Comparison of ENCODE assay signal across 1 cellular context in the genomic region with DNA sequence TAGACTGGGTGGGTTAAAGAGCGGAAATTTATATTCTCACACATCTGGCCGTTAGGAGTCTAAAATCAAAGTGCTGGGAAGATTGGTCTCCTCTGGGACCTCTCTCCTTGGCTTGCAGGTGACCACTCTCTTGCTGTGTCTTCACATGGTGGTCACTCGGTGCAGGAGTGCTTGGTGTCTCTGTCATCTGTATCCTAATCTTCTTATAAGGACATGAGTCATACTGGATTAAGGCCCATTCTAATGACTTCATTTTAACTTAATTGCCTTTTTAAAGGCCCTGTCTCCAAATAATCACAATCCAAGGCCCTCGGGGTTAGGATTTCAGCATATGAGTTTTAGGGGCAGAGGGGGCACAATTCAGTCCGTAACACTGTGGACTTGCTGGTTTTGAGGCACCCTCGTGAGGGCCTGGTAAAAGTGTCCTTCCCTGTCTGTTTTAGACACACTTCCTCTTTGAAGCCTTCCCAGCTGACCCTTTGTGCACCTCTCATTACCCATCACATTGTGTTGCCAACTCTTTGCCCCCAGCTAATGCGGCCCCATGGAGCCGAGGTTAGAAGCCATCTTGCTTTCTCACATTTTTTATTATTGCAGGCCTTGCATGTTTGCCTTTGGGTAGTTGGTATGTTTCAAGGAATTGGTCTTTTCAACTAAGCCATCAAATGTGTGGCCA.
TF ChIP-seq lines count a peak whose summit lies in the region.

No MANE protein-coding gene starts in this region.

TF ChIP-seq in A549, 52 proteins besides CTCF, POLR2A, EP300 and RAD21:
- TF ChIP-seq POLR2AphosphoS2 (conservative IDR thresholded peaks at IDR 0.05; ENCODE audit: low read length), result no peak
- no peak for TF ChIP-seq FOSL2 (IDR thresholded peaks at IDR 0.05)
- TF ChIP-seq FOSL2 (CRISPR knock-in tag; IDR thresholded peaks at IDR 0.05), result 0 out of 2 replicates have a peak, but pooled peaks have one; percentile 7
